ENCODE assay signal across 8 cellular contexts in the genomic region with DNA sequence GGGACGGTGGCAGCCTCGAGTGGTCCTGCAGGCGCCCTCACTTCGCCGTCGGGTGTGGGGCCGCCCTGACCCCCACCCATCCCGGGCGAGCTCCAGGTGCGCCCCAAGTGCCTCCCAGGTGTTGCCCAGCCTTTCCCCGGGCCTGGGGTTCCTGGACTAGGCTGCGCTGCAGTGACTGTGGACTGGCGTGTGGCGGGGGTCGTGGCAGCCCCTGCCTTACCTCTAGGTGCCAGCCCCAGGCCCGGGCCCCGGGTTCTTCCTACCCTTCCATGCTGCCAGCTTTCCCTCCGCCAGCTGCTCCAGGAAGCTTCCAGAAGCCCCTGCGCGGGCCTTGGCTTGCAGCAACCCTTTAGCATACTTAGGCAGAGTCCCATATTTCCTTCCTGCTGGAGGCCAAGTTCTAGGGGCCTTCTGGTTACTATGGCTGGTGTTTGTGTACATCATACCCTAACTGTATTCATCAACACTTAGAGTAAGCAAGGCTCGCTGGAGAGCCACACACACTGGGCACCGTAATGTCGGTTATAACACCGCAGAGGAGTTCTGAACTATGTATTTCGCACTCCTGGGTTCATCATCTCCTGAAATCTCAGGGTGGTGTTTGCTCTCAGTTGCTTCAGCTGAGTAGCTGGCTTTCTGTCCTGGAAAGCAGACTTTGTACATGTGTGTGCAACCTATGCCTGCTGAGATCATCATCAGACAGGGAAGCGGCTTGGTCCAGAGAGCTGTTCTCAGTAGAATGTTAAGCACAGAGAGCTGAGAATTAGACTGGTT. TPM values are rescaled to one million over a fixed set of nuclear protein-coding genes. Genes with fewer than 3 reads are reported as not detected.
DNase-seq lines count a peak whose midpoint lies in the region; TF ChIP-seq lines count a peak whose summit lies in the region.

No MANE protein-coding gene starts in this region.

- POLR2A ChIA-PET in HEK293 (lab: Yijun Ruan, JAX) (interaction anchor here (0.7 kb wide), 1 partner anchor 809 kb away, joined by 6 read pairs; no protein-coding TSS in a partner anchor), SK-N-SH (lab: Yijun Ruan, JAX) (no interaction called here)

- H3K9me2 ChIP-seq in SK-N-SH: no peaks in the 10 kb centered on the region

- TF ChIP-seq RAD21 in SK-N-SH (IDR thresholded peaks at IDR 0.05; ENCODE audit: low read length): no peak

- peak overlapping the region; percentile 73 for H3K4me2 ChIP-seq in SK-N-SH

- DNase-seq in ELR (ENCODE audit: low read depth) (peak; percentile 23), SK-N-SH (no peak), nephron progenitor cell (no peak), SKM-1 (lab: John Stamatoyannopoulos, UW; ENCODE audit: unreplicated experiment) (no peak), SIG-M5 treated with dmso at 0.1 percent for 504 hours (lab: John Stamatoyannopoulos, UW; ENCODE audit: unreplicated experiment) (no peak)
- DNase-seq in effector CD8-positive, alpha-beta T cell (lab: John Stamatoyannopoulos, UW): no peak

- no peaks in the 10 kb centered on the region for H3K9me3 Mint-ChIP-seq in nephron progenitor cell

- H3K27ac Mint-ChIP-seq in nephron progenitor cell: no peak overlapping the region

- no peak overlapping the region for H2AFZ ChIP-seq in SK-N-SH (ENCODE audit: low read depth)

- no peaks in the 10 kb centered on the region for H3K9me3 ChIP-seq in HEK293 (ENCODE audit: control insufficient read depth, insufficient read depth, low read depth, low read length)
- no peaks in the 10 kb centered on the region for H3K9me3 ChIP-seq in SK-N-SH
- H3K9me3 ChIP-seq in esophagus (ENCODE audit: control insufficient read depth in 2 of 2, insufficient read depth in 1 of 2, low read depth in 1 of 2, low read length in 1 of 2): no peaks in the 10 kb centered on the region

- 68% methylated on average over 7 of the region's 26 CpGs for WGBS in SK-N-SH (ENCODE audit: low lambda C conversion rate)
- WGBS in esophagus, 2 donors: 27 to 29% methylated on average over 23 to 26 of the region's 26 CpGs

- peaks cover 19% of the 10 kb centered on the region for H3K36me3 Mint-ChIP-seq in nephron progenitor cell (ENCODE audit: low read depth)

- no peaks in the 10 kb centered on the region; the same call in 1 of the 2 replicates for H3K79me2 ChIP-seq in SK-N-SH (ENCODE audit: insufficient read depth)

- CTCF ChIA-PET in HEK293 (lab: Yijun Ruan, JAX) (interaction anchor here (0.6 to 0.8 kb wide), 2 partner anchors 437 to 503 kb away, joined by 3 to 4 read pairs; no protein-coding TSS in a partner anchor), SK-N-SH (lab: Yijun Ruan, JAX) (interaction anchor here (0.9 kb wide), 1 partner anchor 12 kb away, joined by 4 read pairs; no protein-coding TSS in a partner anchor)

- peaks cover 3% of the 10 kb centered on the region for H3K4me1 ChIP-seq in HEK293 (ENCODE audit: control insufficient read depth, insufficient read depth, low read length)
- H3K4me1 ChIP-seq in SK-N-SH (ENCODE audit: control insufficient read depth in 1 of 2, insufficient read depth in 2 of 2, low read depth in 1 of 2, low read length in 1 of 2): peaks cover 0 to 14% of the 10 kb centered on the region in 2 experiments; a peak in 1 of 4 replicates
- H3K4me1 ChIP-seq in esophagus (ENCODE audit: control insufficient read depth in 2 of 2, insufficient read depth in 2 of 2, low read length in 1 of 2): peaks cover 0 to 10% of the 10 kb centered on the region in 2 donors

- H3K36me3 ChIP-seq in HEK293 (ENCODE audit: control insufficient read depth in 2 of 2, insufficient read depth in 1 of 2, low read length in 2 of 2) (peaks cover 0 to 2% of the 10 kb centered on the region in 2 experiments; a peak in 2 of 3 replicates), SK-N-SH (replicated peaks in 1 of 2; ENCODE audit: control insufficient read depth in 1 of 2, insufficient read depth in 2 of 2, low read length in 1 of 2) (no peaks in the 10 kb centered on the region), esophagus (ENCODE audit: control insufficient read depth in 2 of 2, insufficient read depth in 2 of 2, low read length in 1 of 2) (no peaks in the 10 kb centered on the region)

- peaks cover 10% of the 10 kb centered on the region for H3K27me3 Mint-ChIP-seq in nephron progenitor cell (ENCODE audit: low read depth, poor library complexity)

- no peaks in the 10 kb centered on the region for H4K20me1 ChIP-seq in SK-N-SH (ENCODE audit: insufficient read depth)

- no peaks in the 10 kb centered on the region for H3K27me3 ChIP-seq in SK-N-SH (ENCODE audit: insufficient read depth)
- H3K27me3 ChIP-seq in esophagus (ENCODE audit: control insufficient read depth in 1 of 2, insufficient read depth in 2 of 2, low read length in 2 of 2): no peaks in the 10 kb centered on the region

- H3K27ac ChIP-seq in HEK293 (ENCODE audit: extremely low read depth, low read depth, low read length): peak overlapping the region; percentile 58; the same call in 1 of the 2 replicates
- H3K27ac ChIP-seq in SK-N-SH (ENCODE audit: low read depth in 2 of 2, low read length in 1 of 2): peak overlapping the region in 1 of 2 experiments; percentile 76; a peak in 1 of 4 replicates
- peak overlapping the region; percentile 59 to 64 for H3K27ac ChIP-seq in esophagus (ENCODE audit: low read depth in 2 of 2, low read length in 1 of 2)

- TF ChIP-seq EP300 in SK-N-SH (IDR thresholded peaks at IDR 0.05; ENCODE audit: borderline replicate concordance in 1 of 2, low read depth in 1 of 2, low read length in 1 of 2): no peak

- TF ChIP-seq CTCF in HEK293 (tag by site-specific recombination; IDR thresholded peaks at IDR 0.05): peak; percentile 11; the same call in 1 of the 2 replicates
- TF ChIP-seq CTCF in SK-N-SH (IDR thresholded peaks at IDR 0.05): no peak
- TF ChIP-seq CTCF in nephron progenitor cell (IDR thresholded peaks at IDR 0.05): no peak

- H3K4me3 ChIP-seq in HEK293 (ENCODE audit: low read depth, low read length): peak overlapping the region; percentile 38
- H3K4me3 ChIP-seq in SK-N-SH (ENCODE audit: low read depth in 2 of 2, low read length in 1 of 2): peak overlapping the region; percentile 68 to 69
- H3K4me3 ChIP-seq in esophagus (ENCODE audit: low read depth in 1 of 2, low read length in 2 of 2): peak overlapping the region; percentile 55 to 67

- peaks cover 23% of the 10 kb centered on the region for H3K4me1 Mint-ChIP-seq in nephron progenitor cell

- H3F3A ChIP-seq in SK-N-SH (replicated peaks; ENCODE audit: insufficient read depth): no peaks in the 10 kb centered on the region

- H3K9ac ChIP-seq in SK-N-SH: peak overlapping the region; percentile 59; the same call in 1 of the 2 replicates

- H3K4me3 Mint-ChIP-seq in nephron progenitor cell: peak overlapping the region; percentile 80

TF ChIP-seq in HEK293, 187 proteins besides CTCF, POLR2A, EP300 and RAD21 (continues in another document):
- TF ChIP-seq ZNF629 (tag by site-specific recombination; IDR thresholded peaks at IDR 0.05) (no peak), ZXDB (tag by site-specific recombination; IDR thresholded peaks at IDR 0.05) (peak; percentile 16; the same call in 1 of the 2 replicates), ZNF157 (tag by site-specific recombination; IDR thresholded peaks at IDR 0.05) (no peak), ZBTB8A (tag by site-specific recombination; IDR thresholded peaks at IDR 0.05) (0 out of 2 replicates have a peak, but pooled peaks have one; percentile 39), ZNF324 (tag by site-specific recombination; IDR thresholded peaks at IDR 0.05) (0 out of 2 replicates have a peak, but pooled peaks have one; percentile 19), ZNF112 (tag by site-specific recombination; IDR thresholded peaks at IDR 0.05) (no peak), REPIN1 (tag by site-specific recombination; IDR thresholded peaks at IDR 0.05; ENCODE audit: low read depth) (0 out of 2 replicates have a peak, but pooled peaks have one; percentile 22)

TF ChIP-seq in SK-N-SH, 30 proteins besides CTCF, POLR2A, EP300 and RAD21:
- TF ChIP-seq RFX5 (IDR thresholded peaks at IDR 0.05; ENCODE audit: low read length) (no peak), TAF1 (IDR thresholded peaks at IDR 0.05; ENCODE audit: borderline replicate concordance, low read depth, low read length) (no peak), RCOR1 (IDR thresholded peaks at IDR 0.05; ENCODE audit: low read length) (no peak), MEF2A (IDR thresholded peaks at IDR 0.05; ENCODE audit: borderline replicate concordance, low read depth) (no peak), NRF1 (IDR thresholded peaks at IDR 0.05; ENCODE audit: low read depth, low read length) (no peak), FOSL2 (IDR thresholded peaks at IDR 0.05; ENCODE audit: borderline replicate concordance, low read depth) (no peak), EZH2phosphoT487 (IDR thresholded peaks at IDR 0.05; ENCODE audit: borderline replicate concordance, low read depth) (no peak), FOXM1 (IDR thresholded peaks at IDR 0.05; ENCODE audit: low read depth) (no peak)
- TF ChIP-seq, protein P1, sequence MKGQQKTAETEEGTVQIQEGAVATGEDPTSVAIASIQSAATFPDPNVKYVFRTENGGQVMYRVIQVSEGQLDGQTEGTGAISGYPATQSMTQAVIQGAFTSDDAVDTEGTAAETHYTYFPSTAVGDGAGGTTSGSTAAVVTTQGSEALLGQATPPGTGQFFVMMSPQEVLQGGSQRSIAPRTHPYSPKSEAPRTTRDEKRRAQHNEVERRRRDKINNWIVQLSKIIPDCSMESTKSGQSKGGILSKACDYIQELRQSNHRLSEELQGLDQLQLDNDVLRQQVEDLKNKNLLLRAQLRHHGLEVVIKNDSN (IDR thresholded peaks at IDR 0.05; ENCODE audit: borderline replicate concordance, low read depth): no peak
- TF ChIP-seq, protein P2, sequence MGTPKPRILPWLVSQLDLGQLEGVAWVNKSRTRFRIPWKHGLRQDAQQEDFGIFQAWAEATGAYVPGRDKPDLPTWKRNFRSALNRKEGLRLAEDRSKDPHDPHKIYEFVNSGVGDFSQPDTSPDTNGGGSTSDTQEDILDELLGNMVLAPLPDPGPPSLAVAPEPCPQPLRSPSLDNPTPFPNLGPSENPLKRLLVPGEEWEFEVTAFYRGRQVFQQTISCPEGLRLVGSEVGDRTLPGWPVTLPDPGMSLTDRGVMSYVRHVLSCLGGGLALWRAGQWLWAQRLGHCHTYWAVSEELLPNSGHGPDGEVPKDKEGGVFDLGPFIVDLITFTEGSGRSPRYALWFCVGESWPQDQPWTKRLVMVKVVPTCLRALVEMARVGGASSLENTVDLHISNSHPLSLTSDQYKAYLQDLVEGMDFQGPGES (IDR thresholded peaks at IDR 0.05; ENCODE audit: low read depth, low read length): no peak
TF ChIP-seq in SK-N-SH: peak in this region for 0.

RNA-seq across cellular contexts. Expression of gene MGMT, which starts 0.5 kb away (rescaled TPM):
- 8.7 and 10.8 TPM in 2 replicates for polyA plus RNA-seq in SK-N-SH (2012; rRNA removed)
- polyA plus RNA-seq in SK-N-SH (2012; cell fraction: cytosol; rRNA removed): 6.2 and 7.8 TPM in 2 replicates
- 6.5 and 10.0 TPM in 2 replicates for polyA plus RNA-seq in SK-N-SH (2012; cell fraction: nucleus; rRNA removed)
- 10 to 100 TPM in 1 of 2 donors, 1 to 10 TPM in 1; 8.6 to 13.0 TPM for polyA plus RNA-seq in esophagus
